ENCODE assay signal across 28 cellular contexts in the genomic region with DNA sequence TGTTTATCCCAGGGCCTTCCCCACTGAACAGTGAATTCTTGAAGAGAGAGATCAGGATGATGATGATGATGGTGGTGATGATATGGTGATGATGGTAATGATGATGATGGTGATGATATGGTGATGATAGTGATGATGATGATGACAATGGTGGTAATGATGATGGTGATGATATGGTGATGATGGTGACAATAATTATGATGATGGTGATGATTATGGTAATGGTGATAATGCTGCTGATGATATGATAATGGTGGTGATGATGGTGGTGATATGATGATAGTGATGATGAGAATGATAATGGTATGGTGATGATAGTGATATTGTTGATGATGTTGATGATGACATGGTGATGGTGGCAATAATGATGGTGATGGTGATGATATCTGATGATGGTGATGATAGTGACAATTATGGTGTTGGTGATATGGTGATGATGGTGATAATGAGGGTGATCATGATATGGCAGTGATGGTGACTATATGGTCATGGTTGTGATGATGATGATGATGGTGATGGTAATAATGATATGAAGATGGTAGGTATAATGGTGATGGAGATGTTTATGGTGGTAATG.
A peak's percentile ranks its signal among the peaks of the same experiment; 100 is the strongest.
DNase-seq lines count a peak whose midpoint lies in the region; ATAC-seq, FAIRE-seq and TF ChIP-seq lines count a peak whose summit lies in the region.
"Had no signal": no experiment of that assay in that cellular context is flagged by ENCODE, and none has a peak within 500 bp of the region (broad histone marks: within the 10 kb centered on the region; RNA-seq: fewer than 3 reads in every experiment).

No MANE protein-coding gene starts in this region.

- no peak overlapping the region for H3K4me2 ChIP-seq in K562 (ENCODE audit: insufficient read depth, low read length)
- no peak overlapping the region for H3K4me2 ChIP-seq in mesendoderm (ENCODE audit: low read length)
- H3K4me2 ChIP-seq in mammary epithelial cell (ENCODE audit: insufficient read depth, low read depth, low read length) = no peak overlapping the region
- H3K4me2 ChIP-seq: BLaER1 had no signal

- no peak overlapping the region for H4K5ac ChIP-seq in mesendoderm (ENCODE audit: low read length)

- DNase-seq in GM12891 (ENCODE audit: insufficient read length, low spot score) (no peak), HTR-8/SVneo (ENCODE audit: insufficient read length, low spot score) (no peak), K562 (ENCODE audit: extremely low read depth in 1 of 4, low spot score in 3 of 4) (no peak), mesendoderm (no peak), mammary epithelial cell (no peak), iPS-NIHi11 (ENCODE audit: low spot score) (no peak), esophagus squamous epithelium (lab: John Stamatoyannopoulos, UW) (no peak)
- DNase-seq: 8988T; ACHN; BE2C; C1 segment of cervical spinal cord; CD4-positive, alpha-beta memory T cell; CD4-positive, CD25-positive, alpha-beta regulatory T cell; CD8-positive, alpha-beta memory T cell; COR-L47; DMS 273 treated with DMSO at 0.1 percent for 48 hours; DMS153; DMS53; DMS79; DND-41; EL; GDM1 had no signal

- no peak for ATAC-seq in K562

- H3K9me1 ChIP-seq in K562 (ENCODE audit: control insufficient read depth, insufficient read depth, low read length) = no peaks in the 10 kb centered on the region

- H4K8ac ChIP-seq in mesendoderm (ENCODE audit: low read depth, low read length) = no peak overlapping the region

- no peak overlapping the region for H3K18ac ChIP-seq in mesendoderm (ENCODE audit: low read length)

- peaks cover 0 to 5% of the 10 kb centered on the region in 2 experiments; a peak in 1 of 5 replicates for H3K27me3 ChIP-seq in K562 (ENCODE audit: control insufficient read depth in 2 of 2, insufficient read depth in 2 of 2, low read length in 2 of 2)
- H3K27me3 ChIP-seq in mesendoderm (ENCODE audit: insufficient read depth, low read length, poor library complexity) = no peaks in the 10 kb centered on the region
- no peaks in the 10 kb centered on the region for H3K27me3 ChIP-seq in mammary epithelial cell (ENCODE audit: insufficient read depth, low read length)
- H3K27me3 ChIP-seq in esophagus squamous epithelium = peaks cover 0 to 5% (median 0%) of the 10 kb centered on the region in 4 donors
- H3K27me3 ChIP-seq: BE2C, BLaER1 had no signal

- H2AFZ ChIP-seq in K562 (ENCODE audit: low read depth, low read length) (no peak overlapping the region), mammary epithelial cell (ENCODE audit: low read depth, low read length) (no peak overlapping the region)

- TF ChIP-seq CTCF in HEK293 (tag by site-specific recombination; IDR thresholded peaks at IDR 0.05) = no peak
- TF ChIP-seq CTCF in K562 (IDR thresholded peaks at IDR 0.05 in 2 of 3, conservative IDR thresholded peaks at IDR 0.05 in 1 of 3; ENCODE audit: insufficient read depth in 2 of 3, low read depth in 1 of 3, low read length in 3 of 3) = no peak
- no peak for TF ChIP-seq CTCF in mammary epithelial cell (conservative IDR thresholded peaks at IDR 0.05 in 1 of 2, IDR thresholded peaks at IDR 0.05 in 1 of 2; ENCODE audit: extremely low read depth in 1 of 2, insufficient read depth in 1 of 2, low read depth in 1 of 2, low read length in 2 of 2)
- no peak for TF ChIP-seq CTCF in esophagus squamous epithelium (IDR thresholded peaks at IDR 0.05)

- intact Hi-C loops in K562 (cut with micrococcal nuclease) = no loop called here
- intact Hi-C loops in mammary epithelial cell (cut with micrococcal nuclease) = no loop called here
- intact Hi-C loops in esophagus squamous epithelium (cut with DNase I) = no loop called here

- in situ Hi-C loops in K562 (cut with MboI) = no loop called here
- in situ Hi-C loops in mammary epithelial cell (cut with MboI; ENCODE audit: low sequenced_read_pairs in 2 of 2) = no loop called here

- H2BK15ac ChIP-seq in mesendoderm (replicated peaks; ENCODE audit: low read depth) = no peak overlapping the region

- no peak for TF ChIP-seq RAD21 in K562 (CRISPR knock-in tag; conservative IDR thresholded peaks at IDR 0.05 in 1 of 2, IDR thresholded peaks at IDR 0.05 in 1 of 2)

- TF ChIP-seq POLR2A in GM12891 (IDR thresholded peaks at IDR 0.05; ENCODE audit: low read depth, low read length) (no peak), K562 (conservative IDR thresholded peaks at IDR 0.05) (no peak), esophagus squamous epithelium (IDR thresholded peaks at IDR 0.05) (no peak)

- FAIRE-seq in GM12891 (lab: Jason Lieb, UNC) (peak; percentile 28), HTR-8/SVneo (lab: Jason Lieb, UNC) (peak; percentile 86), K562 (lab: Jason Lieb, UNC) (no peak)
- FAIRE-seq: A204.1, GM12892, GM18507, GM19239 had no signal

- H4K20me1 ChIP-seq in K562 (replicated peaks; ENCODE audit: control insufficient read depth, insufficient read depth, low read length) (no peaks in the 10 kb centered on the region), mammary epithelial cell (ENCODE audit: insufficient read depth, low read length) (no peaks in the 10 kb centered on the region)
- H4K20me1 ChIP-seq: BLaER1 had no signal

- no peak overlapping the region for H2BK5ac ChIP-seq in mesendoderm (ENCODE audit: low read length)

- CTCF ChIA-PET in HEK293 (lab: Yijun Ruan, JAX) = no interaction called here
- CTCF ChIA-PET in K562 (lab: Yijun Ruan, JAX; ENCODE audit: low intra/inter-chr PET ratio) = no interaction called here
- CTCF ChIA-PET in mammary epithelial cell (lab: Charles Lee; ENCODE audit: low non-redundant PET) = no interaction called here

- no peak for TF ChIP-seq EP300 in K562 (IDR thresholded peaks at IDR 0.05; ENCODE audit: low read length)

- no peak overlapping the region for H3K23ac ChIP-seq in mesendoderm (ENCODE audit: low read length)

- no peak overlapping the region for H2BK120ac ChIP-seq in mesendoderm (ENCODE audit: low read depth, low read length)

- H3K36me3 ChIP-seq in HEK293 (ENCODE audit: control insufficient read depth in 2 of 2, insufficient read depth in 1 of 2, low read length in 2 of 2) = no peaks in the 10 kb centered on the region
- H3K36me3 ChIP-seq in K562 (ENCODE audit: control insufficient read depth, insufficient read depth, low read length) = no peaks in the 10 kb centered on the region
- H3K36me3 ChIP-seq in mesendoderm (ENCODE audit: control insufficient read depth, insufficient read depth, low read length) = no peaks in the 10 kb centered on the region
- H3K36me3 ChIP-seq in mammary epithelial cell (ENCODE audit: insufficient read depth, low read length) = no peaks in the 10 kb centered on the region
- H3K36me3 ChIP-seq in esophagus squamous epithelium = no peaks in the 10 kb centered on the region
- H3K36me3 ChIP-seq: BE2C, BLaER1 had no signal

- H2AK5ac ChIP-seq in mesendoderm (ENCODE audit: low read length) = no peak overlapping the region

- H3K9me3 ChIP-seq in HEK293 (ENCODE audit: control insufficient read depth, insufficient read depth, low read depth, low read length) (no peaks in the 10 kb centered on the region), K562 (replicated peaks; ENCODE audit: control insufficient read depth, insufficient read depth, low read depth, low read length) (no peaks in the 10 kb centered on the region), mammary epithelial cell (replicated peaks; ENCODE audit: insufficient read depth, low read length) (no peaks in the 10 kb centered on the region), esophagus squamous epithelium (no peaks in the 10 kb centered on the region)
- H3K9me3 ChIP-seq: BLaER1 had no signal

- no TSS peak for BruUV-seq in K562 (replicated peaks; lab: Mats Ljungman, UMichigan)
- no TSS peak for BruUV-seq in mammary epithelial cell (replicated peaks; lab: Mats Ljungman, UMichigan)

- H3K79me2 ChIP-seq in K562 (ENCODE audit: control insufficient read depth, insufficient read depth, low read length) (no peaks in the 10 kb centered on the region), mesendoderm (ENCODE audit: control insufficient read depth, insufficient read depth, low read length) (no peaks in the 10 kb centered on the region), mammary epithelial cell (ENCODE audit: insufficient read depth, low read length) (no peaks in the 10 kb centered on the region)

- H3K9ac ChIP-seq in K562 (ENCODE audit: insufficient read depth in 1 of 2, low read depth in 2 of 2, low read length in 2 of 2) (no peak overlapping the region), mesendoderm (ENCODE audit: low read length) (no peak overlapping the region), mammary epithelial cell (ENCODE audit: insufficient read depth, low read length) (no peak overlapping the region)
- H3K9ac ChIP-seq: BLaER1 had no signal

- no peak overlapping the region for H3K56ac ChIP-seq in mesendoderm (ENCODE audit: low read length)

- H3K4me1 ChIP-seq in HEK293 (ENCODE audit: control insufficient read depth, insufficient read depth, low read length) (no peaks in the 10 kb centered on the region), K562 (replicated peaks in 1 of 2; ENCODE audit: control insufficient read depth in 2 of 2, insufficient read depth in 2 of 2, low read length in 2 of 2) (no peaks in the 10 kb centered on the region), mesendoderm (ENCODE audit: control insufficient read depth, low read depth, low read length) (no peaks in the 10 kb centered on the region), mammary epithelial cell (ENCODE audit: insufficient read depth, low read length) (no peaks in the 10 kb centered on the region), esophagus squamous epithelium (no peaks in the 10 kb centered on the region)
- H3K4me1 ChIP-seq: BE2C, BLaER1 had no signal

- no peak overlapping the region for H3K4ac ChIP-seq in mesendoderm (ENCODE audit: low read depth, low read length)

- H3K79me1 ChIP-seq in mesendoderm (ENCODE audit: low read length) = no peaks in the 10 kb centered on the region

- H3K4me3 ChIP-seq in HEK293 (ENCODE audit: low read depth, low read length) (no peak overlapping the region), K562 (no peak overlapping the region), mesendoderm (ENCODE audit: low read length) (no peak overlapping the region), mammary epithelial cell (replicated peaks in 1 of 3; ENCODE audit: insufficient read depth in 1 of 3, low read depth in 2 of 3, low read length in 3 of 3) (no peak overlapping the region), esophagus squamous epithelium (no peak overlapping the region)
- H3K4me3 ChIP-seq: BLaER1 had no signal

- POLR2A ChIA-PET in HEK293 (lab: Yijun Ruan, JAX) = interaction anchor here (0.6 kb wide), 1 partner anchor 1482 kb away, joined by 3 read pairs; no protein-coding TSS in a partner anchor
- POLR2A ChIA-PET in K562 (lab: Yijun Ruan, JAX) = no interaction called here

- no peak overlapping the region for H3K27ac ChIP-seq in HEK293 (ENCODE audit: extremely low read depth, low read depth, low read length)
- H3K27ac ChIP-seq in K562 (ENCODE audit: extremely low read depth, low read depth, low read length) = no peak overlapping the region
- H3K27ac ChIP-seq in mesendoderm (ENCODE audit: low read depth, low read length) = no peak overlapping the region
- no peak overlapping the region for H3K27ac ChIP-seq in mammary epithelial cell (ENCODE audit: insufficient read depth, low read depth, low read length)
- no peak overlapping the region for H3K27ac ChIP-seq in esophagus squamous epithelium
- H3K27ac ChIP-seq: BLaER1 had no signal

- dilution Hi-C loops in mammary epithelial cell (cut with HindIII; ENCODE audit: low sequenced_read_pairs) = no loop called here

TF ChIP-seq in K562, 482 proteins besides CTCF, POLR2A, EP300 and RAD21 (continues in another document):
- TF ChIP-seq POLR3A (IDR thresholded peaks at IDR 0.05; ENCODE audit: borderline replicate concordance, extremely low read depth, insufficient read depth, insufficient read length) = no peak
